ENCODE assay signal across 7 cellular contexts in genomic region chr12:49623142-49623899, GRCh38. TPM values are rescaled to one million over a fixed set of nuclear protein-coding genes. Genes with fewer than 3 reads are reported as not detected.
A peak's percentile ranks its signal among the peaks of the same experiment; 100 is the strongest.
DNase-seq lines count a peak whose midpoint lies in the region; ATAC-seq and TF ChIP-seq lines count a peak whose summit lies in the region.

Gene PRPF40B (plus strand): TSS chr12:49623561. CDS start chr12:49623591, 30 bp downstream.

- intact Hi-C loops in sciatic nerve (cut with DNase I): no loop called here

- in situ Hi-C loops in astrocyte of the cerebellum (cut with HindIII; ENCODE audit: low sequenced_read_pairs): no loop called here

- ATAC-seq in GM18498 (IDR thresholded peaks at IDR 0.05; ENCODE audit: unreplicated experiment): peak; percentile 79
- ATAC-seq in HG02852 (IDR thresholded peaks at IDR 0.05; ENCODE audit: unreplicated experiment): peak; percentile 70
- ATAC-seq in sciatic nerve: peak; percentile 93

- DNase-seq in NCI-H1694 (lab: John Stamatoyannopoulos, UW) (peak; percentile 39), T-helper 9 cell (peak; percentile 83), astrocyte of the cerebellum (ENCODE audit: low read depth) (peak; percentile 18), hypothalamus (lab: John Stamatoyannopoulos, UW) (peak in 50 of 51 donors; percentile 37 to 94 (median 84)), sciatic nerve (ENCODE audit: low spot score) (peak; percentile 90)

- peak; percentile 23 for TF ChIP-seq CTCF in astrocyte of the cerebellum (IDR thresholded peaks at IDR 0.05; ENCODE audit: low read depth, low read length, missing control alignments)

- H3K4me3 ChIP-seq in astrocyte of the cerebellum (ENCODE audit: low read depth, low read length): peak within 1 kb of the TSS; percentile 60

RNA-seq across cellular contexts. Expression of gene PRPF40B, which starts in this region (rescaled TPM):
- 37.9 TPM for total RNA-seq in sciatic nerve

Comparison
In these comparisons a context has a peak if more than half of its experiments do, and no peak if none do; other contexts are left out.
1. Peak in every context shown above with its lines: DNase-seq, ATAC-seq and H3K4me3 ChIP-seq.
2. DNase-seq: peak in every context shown above with its lines; median percentile 90 in sciatic nerve; 84 in hypothalamus; 83 in T-helper 9 cell; 39 in NCI-H1694; 18 in astrocyte of the cerebellum.